ENCODE assay signal across 23 cellular contexts in the genomic region with DNA sequence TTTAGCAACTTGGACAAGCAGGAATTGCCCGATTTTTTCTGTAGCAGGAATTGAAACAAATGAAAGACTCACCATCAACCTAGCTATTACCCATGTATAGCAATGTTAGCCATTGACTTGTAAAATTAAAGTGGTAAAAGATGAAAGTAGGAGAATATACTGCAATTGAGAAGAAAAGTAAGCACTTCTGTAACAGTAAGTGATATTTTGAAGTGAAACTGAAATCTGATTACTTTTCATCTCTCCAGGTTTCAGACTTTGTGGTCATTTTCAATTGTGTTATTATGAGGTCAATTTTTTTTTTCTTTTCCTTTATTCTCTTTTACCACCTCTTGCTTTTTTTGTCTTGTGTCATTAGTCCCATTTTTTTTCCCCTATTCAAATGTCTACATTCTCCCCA.
DNase-seq lines count a peak whose midpoint lies in the region; ATAC-seq and TF ChIP-seq lines count a peak whose summit lies in the region.
"Had no signal": no experiment of that assay in that cellular context is flagged by ENCODE, and none has a peak within 500 bp of the region (broad histone marks: within the 10 kb centered on the region; RNA-seq: fewer than 3 reads in every experiment).

No MANE protein-coding gene starts in this region.

- H3K4me2 ChIP-seq in OCI-LY3 (ENCODE audit: low read length) (0 out of 2 replicates have a peak overlapping the region, but pooled peaks have one; percentile 20), mesendoderm (ENCODE audit: low read length) (no peak overlapping the region)

- H3K4me3 ChIP-seq in OCI-LY3 (ENCODE audit: low read length) (no peak overlapping the region), mesendoderm (ENCODE audit: low read length) (no peak overlapping the region)

- no peak overlapping the region for H3K23ac ChIP-seq in mesendoderm (ENCODE audit: low read length)

- no peaks in the 10 kb centered on the region for H3K36me3 Mint-ChIP-seq in activated T-cell treated with anti-CD3 and anti-CD28 coated beads, Interleukin-2, amount 50 U/mL, for 24 hours (ENCODE audit: low read depth)
- H3K36me3 Mint-ChIP-seq: CD8-positive, alpha-beta T cell; T-cell had no signal

- H3K4me3 Mint-ChIP-seq in activated T-cell treated with anti-CD3 and anti-CD28 coated beads, Interleukin-2, amount 50 U/mL, for 24 hours: no peak overlapping the region
- H3K4me3 Mint-ChIP-seq: B cell; CD8-positive, alpha-beta T cell; T-cell had no signal

- no peaks in the 10 kb centered on the region for H4K20me1 ChIP-seq in OCI-LY3 (ENCODE audit: insufficient read depth, low read length)

- H3K27ac ChIP-seq in OCI-LY3 (ENCODE audit: low read length) (no peak overlapping the region), mesendoderm (ENCODE audit: low read depth, low read length) (no peak overlapping the region)
- H3K27ac ChIP-seq: 22Rv1, C4-2B had no signal

- H3K4me1 ChIP-seq in OCI-LY3 (ENCODE audit: low read length): peaks cover 12% of the 10 kb centered on the region
- no peaks in the 10 kb centered on the region for H3K4me1 ChIP-seq in mesendoderm (ENCODE audit: control insufficient read depth, low read depth, low read length)

- H3K4me1 Mint-ChIP-seq in activated T-cell treated with anti-CD3 and anti-CD28 coated beads, Interleukin-2, amount 50 U/mL, for 24 hours (ENCODE audit: low read depth): no peaks in the 10 kb centered on the region
- H3K4me1 Mint-ChIP-seq: B cell, T-cell had no signal

- H2BK120ac ChIP-seq in mesendoderm (ENCODE audit: low read depth, low read length): no peak overlapping the region

- peaks cover 4% of the 10 kb centered on the region for H3K9me3 Mint-ChIP-seq in activated T-cell treated with anti-CD3 and anti-CD28 coated beads, Interleukin-2, amount 50 U/mL, for 24 hours

- H3K79me2 ChIP-seq in OCI-LY3 (ENCODE audit: low read length): no peaks in the 10 kb centered on the region
- H3K79me2 ChIP-seq in mesendoderm (ENCODE audit: control insufficient read depth, insufficient read depth, low read length): no peaks in the 10 kb centered on the region

- no peak overlapping the region for H2AFZ ChIP-seq in OCI-LY3 (ENCODE audit: low read depth, low read length)

- H2BK5ac ChIP-seq in mesendoderm (ENCODE audit: low read length): no peak overlapping the region

- no peak overlapping the region for H3K4ac ChIP-seq in mesendoderm (ENCODE audit: low read depth, low read length)

- H3K27me3 Mint-ChIP-seq in activated T-cell treated with anti-CD3 and anti-CD28 coated beads, Interleukin-2, amount 50 U/mL, for 24 hours: no peaks in the 10 kb centered on the region
- H3K27me3 Mint-ChIP-seq: B cell, T-cell had no signal

- no peak overlapping the region for H3K56ac ChIP-seq in mesendoderm (ENCODE audit: low read length)

- no peak overlapping the region for H2BK15ac ChIP-seq in mesendoderm (replicated peaks; ENCODE audit: low read depth)

- no peak for DNase-seq in activated T-cell treated with anti-CD3 and anti-CD28 coated beads, Interleukin-2, amount 50 U/mL, for 24 hours
- DNase-seq in anterior cingulate cortex (lab: John Stamatoyannopoulos, UW) (no peak), mesendoderm (no peak)
- DNase-seq: Caco-2; CD8-positive, alpha-beta T cell; Karpas-422; NCI-H1092 treated with DMSO at 0.1 percent for 48 hours; NCI-H1436 treated with DMSO at 0.1 percent for 48 hours; NCI-H187 treated with DMSO at 0.1 percent for 48 hours; NCI-H2171 treated with DMSO at 0.1 percent for 48 hours; NCI-H524 treated with DMSO at 0.1 percent for 48 hours; NCI-H774; NK-92 treated with Interleukin-12 subunit alpha and Interleukin-12 subunit beta, amount 100 ng/mL, for 24 hours; Right ventricle myocardium superior; RPMI8226; T-cell had no signal

- no peak overlapping the region for H2AK5ac ChIP-seq in mesendoderm (ENCODE audit: low read length)

- H3K18ac ChIP-seq in mesendoderm (ENCODE audit: low read length): no peak overlapping the region

- no CpG with 5 or more reads among the region's 1 CpG for WGBS in mesendoderm (ENCODE audit: extremely low coverage, insufficient coverage, low lambda C conversion rate)

- H3K27me3 ChIP-seq in OCI-LY3 (ENCODE audit: low read depth, low read length) (no peaks in the 10 kb centered on the region), mesendoderm (ENCODE audit: insufficient read depth, low read length, poor library complexity) (no peaks in the 10 kb centered on the region)

- no peak overlapping the region for H4K5ac ChIP-seq in mesendoderm (ENCODE audit: low read length)

- H3K79me1 ChIP-seq in mesendoderm (ENCODE audit: low read length): no peaks in the 10 kb centered on the region

- H3K9me3 ChIP-seq in OCI-LY3 (ENCODE audit: insufficient read depth, low read length): no peaks in the 10 kb centered on the region
- H3K9me3 ChIP-seq: Caco-2 had no signal

- H3K36me3 ChIP-seq in OCI-LY3 (replicated peaks; ENCODE audit: low read depth, low read length) (no peaks in the 10 kb centered on the region), mesendoderm (ENCODE audit: control insufficient read depth, insufficient read depth, low read length) (no peaks in the 10 kb centered on the region)

- H3K27ac Mint-ChIP-seq in activated T-cell treated with anti-CD3 and anti-CD28 coated beads, Interleukin-2, amount 50 U/mL, for 24 hours: no peak overlapping the region
- H3K27ac Mint-ChIP-seq: B cell; CD8-positive, alpha-beta T cell; T-cell had no signal

- peak; percentile 70 for ATAC-seq in GM18498 (IDR thresholded peaks at IDR 0.05; ENCODE audit: unreplicated experiment)
- ATAC-seq in GM18867 (IDR thresholded peaks at IDR 0.05; ENCODE audit: unreplicated experiment): peak; percentile 78
- ATAC-seq in HG03175 (IDR thresholded peaks at IDR 0.05; ENCODE audit: unreplicated experiment): peak; percentile 45
- ATAC-seq: CD8-positive, alpha-beta T cell; T-cell had no signal

- no peak overlapping the region for H4K8ac ChIP-seq in mesendoderm (ENCODE audit: low read depth, low read length)

- TF ChIP-seq CTCF in OCI-LY3 (IDR thresholded peaks at IDR 0.05; ENCODE audit: low read depth, low read length): no peak

- H3K9ac ChIP-seq in OCI-LY3 (ENCODE audit: low read length) (no peak overlapping the region), mesendoderm (ENCODE audit: low read length) (no peak overlapping the region)
